7 cellular contexts compared by ENCODE assay signal in genomic region chr1:228405979-228406265, GRCh38. TPM values are rescaled to one million over a fixed set of nuclear protein-coding genes. Genes with fewer than 3 reads are reported as not detected.
DNase-seq lines count a peak whose midpoint lies in the region; ATAC-seq and TF ChIP-seq lines count a peak whose summit lies in the region.

No MANE protein-coding gene starts in this region.

- no peak for TF ChIP-seq POLR2A in stomach (IDR thresholded peaks at IDR 0.05)

- H3K27me3 Mint-ChIP-seq in activated CD8-positive, alpha-beta T cell treated with anti-CD3 and anti-CD28 coated beads for 36 hours: no peaks in the 10 kb centered on the region

- intact Hi-C loops in activated CD8-positive, alpha-beta T cell treated with anti-CD3 and anti-CD28 coated beads for 36 hours (cut with micrococcal nuclease): loop anchor here (5.0 kb wide), 1 partner anchor 51 kb away; a partner anchor contains a TSS
- intact Hi-C loops in stomach (cut with DNase I; ENCODE audit: low total_unique reads): no loop called here

- H3K4me1 ChIP-seq in iPS-18a (ENCODE audit: control insufficient read depth, low read depth, low read length) (peaks cover 14% of the 10 kb centered on the region), stomach (peaks cover 17 to 66% (median 53%) of the 10 kb centered on the region in 4 donors)

- H3K9me3 ChIP-seq in iPS-18a (ENCODE audit: control insufficient read depth, low read depth, low read length) (no peaks in the 10 kb centered on the region), stomach (no peaks in the 10 kb centered on the region)

- TF ChIP-seq CTCF in activated CD8-positive, alpha-beta T cell treated with anti-CD3 and anti-CD28 coated beads for 36 hours (IDR thresholded peaks at IDR 0.05): no peak
- TF ChIP-seq CTCF in stomach (IDR thresholded peaks at IDR 0.05): no peak

- CTCF ChIA-PET in activated CD8-positive, alpha-beta T cell treated with anti-CD3 and anti-CD28 coated beads for 36 hours (lab: Charles Lee): interaction anchor here (1.3 to 2.1 kb wide), 4 partner anchors 10 to 81 kb away, joined by 3 to 8 read pairs (median 4); no protein-coding TSS in a partner anchor

- H3K9ac ChIP-seq in iPS-18a (ENCODE audit: low read length): peak overlapping the region; percentile 70

- H3K36me3 Mint-ChIP-seq in activated CD8-positive, alpha-beta T cell treated with anti-CD3 and anti-CD28 coated beads for 36 hours (ENCODE audit: low read depth): peaks cover 43% of the 10 kb centered on the region

- H3K27me3 ChIP-seq in iPS-18a (ENCODE audit: control insufficient read depth, insufficient read depth, low read length) (no peaks in the 10 kb centered on the region), stomach (no peaks in the 10 kb centered on the region)

- DNase-seq in activated CD8-positive, alpha-beta T cell treated with anti-CD3 and anti-CD28 coated beads for 36 hours: peak; percentile 26
- DNase-seq in stomach (no peak), AG08395 (ENCODE audit: low spot score) (no peak)
- DNase-seq in activated effector memory CD4-positive, alpha-beta T cell treated with anti-CD3 and anti-CD28 coated beads, Interleukin-2, amount 50 U/mL, for 16 hours: no peak

- H3K36me3 ChIP-seq in iPS-18a (ENCODE audit: control insufficient read depth, low read depth, low read length) (peaks cover 4% of the 10 kb centered on the region), stomach (peaks cover 4 to 40% (median 25%) of the 10 kb centered on the region in 4 donors)

- peak overlapping the region; percentile 91 for H3K27ac Mint-ChIP-seq in activated CD8-positive, alpha-beta T cell treated with anti-CD3 and anti-CD28 coated beads for 36 hours

- TF ChIP-seq EP300 in stomach (IDR thresholded peaks at IDR 0.05): no peak

- no peaks in the 10 kb centered on the region for H3K9me3 Mint-ChIP-seq in activated CD8-positive, alpha-beta T cell treated with anti-CD3 and anti-CD28 coated beads for 36 hours

- WGBS in stomach, 5 donors: 0 to 2% (median 1%) methylated on average over 12 to 25 of the region's 25 CpGs

- POLR2A ChIA-PET in activated CD8-positive, alpha-beta T cell treated with anti-CD3 and anti-CD28 coated beads for 36 hours (lab: Charles Lee): interaction anchor here (0.6 to 3.6 kb wide), 11 partner anchors 9 to 137 kb away, joined by 3 to 22 read pairs (median 3); partner anchors contain the start of gene TRIM17

- peak overlapping the region; percentile 98 for H3K4me3 Mint-ChIP-seq in activated CD8-positive, alpha-beta T cell treated with anti-CD3 and anti-CD28 coated beads for 36 hours

- peak overlapping the region; percentile 81 for H3K4me3 ChIP-seq in iPS-18a (ENCODE audit: low read length)
- H3K4me3 ChIP-seq in stomach: peak overlapping the region; percentile 65 to 81 (median 78)

- ATAC-seq in GM19328 (IDR thresholded peaks at IDR 0.05; ENCODE audit: unreplicated experiment) (peak; percentile 24), HG03025 (IDR thresholded peaks at IDR 0.05; ENCODE audit: low FRiP score, unreplicated experiment) (peak; percentile 27)
- peak; percentile 1 for ATAC-seq in activated CD8-positive, alpha-beta T cell treated with anti-CD3 and anti-CD28 coated beads for 36 hours

- peaks cover 47% of the 10 kb centered on the region for H3K4me1 Mint-ChIP-seq in activated CD8-positive, alpha-beta T cell treated with anti-CD3 and anti-CD28 coated beads for 36 hours (ENCODE audit: low read depth)

- H3K27ac ChIP-seq in iPS-18a (ENCODE audit: low read length) (no peak overlapping the region), stomach (peak overlapping the region; percentile 77 to 96 (median 86))

RNA-seq across cellular contexts. Expression of gene TRIM11, which starts 0.7 kb away (rescaled TPM):
- total RNA-seq in activated CD8-positive, alpha-beta T cell treated with anti-CD3 and anti-CD28 coated beads for 36 hours: 10 to 100 TPM; 30.7 to 32.1 TPM
- total RNA-seq in stomach: 100 to 1,000 TPM in 1 of 5 donors, 10 to 100 TPM in 3, 1 to 10 TPM in 1; 7.1 to 163 (median 23.9) TPM
- polyA plus RNA-seq in stomach: 10 to 100 TPM in 2 of 3 donors, 1 to 10 TPM in 1; 9.4 to 15.7 (median 10.8) TPM

RNA-seq across cellular contexts. Expression of gene TRIM17, which starts 10.7 kb away (rescaled TPM):
- total RNA-seq in activated CD8-positive, alpha-beta T cell treated with anti-CD3 and anti-CD28 coated beads for 36 hours: 1 to 10 TPM; 1.9 to 2.7 TPM
- 1 to 10 TPM in 3 of 5 donors, not detected in 2; 1.8 to 6.2 (median 5.3) TPM for total RNA-seq in stomach
- 1 to 10 TPM in 2 of 3 donors, not detected in 1; 1.2 to 1.7 TPM for polyA plus RNA-seq in stomach
